ENCODE assay signal across 1 cellular context in genomic region chr2:240832205-240832727, GRCh38.
TF ChIP-seq lines count a peak whose summit lies in the region.

No MANE protein-coding gene starts in this region.

TF ChIP-seq in HepG2, 621 proteins besides CTCF, POLR2A, EP300 and RAD21 (continued from another document and continues in another):
- TF ChIP-seq SP4 (CRISPR knock-in tag; IDR thresholded peaks at IDR 0.05) (peak; percentile 92), ZNF280D (CRISPR knock-in tag; IDR thresholded peaks at IDR 0.05) (no peak), SYNCRIP (IDR thresholded peaks at IDR 0.05; ENCODE audit: insufficient read depth, low read depth, low read length) (no peak), IKZF5 (CRISPR knock-in tag; IDR thresholded peaks at IDR 0.05) (no peak), LBX2 (CRISPR knock-in tag; IDR thresholded peaks at IDR 0.05; ENCODE audit: borderline replicate concordance) (no peak), MED8 (CRISPR knock-in tag; IDR thresholded peaks at IDR 0.05; ENCODE audit: insufficient replicate concordance) (no peak), BCLAF1 (IDR thresholded peaks at IDR 0.05) (no peak), DNMT1 (CRISPR knock-in tag; IDR thresholded peaks at IDR 0.05) (no peak), MEIS2 (CRISPR knock-in tag; IDR thresholded peaks at IDR 0.05) (no peak), CHCHD3 (CRISPR knock-in tag; IDR thresholded peaks at IDR 0.05) (no peak), SALL2 (CRISPR knock-in tag; IDR thresholded peaks at IDR 0.05) (0 out of 2 replicates have a peak, but pooled peaks have one; percentile 32), TP53 (CRISPR knock-in tag; conservative IDR thresholded peaks at IDR 0.05) (no peak), PITX1 (CRISPR knock-in tag; IDR thresholded peaks at IDR 0.05) (no peak), ZFP91 (CRISPR knock-in tag; IDR thresholded peaks at IDR 0.05; ENCODE audit: borderline replicate concordance) (no peak; the same call in 1 of the 2 replicates), ZSCAN29 (CRISPR knock-in tag; conservative IDR thresholded peaks at IDR 0.05) (no peak), CSRNP1 (CRISPR knock-in tag; IDR thresholded peaks at IDR 0.05) (no peak), ZNF546 (CRISPR knock-in tag; conservative IDR thresholded peaks at IDR 0.05) (no peak), U2AF2 (IDR thresholded peaks at IDR 0.05; ENCODE audit: low read depth, low read length) (peak; percentile 99), POLR2AphosphoS5 (IDR thresholded peaks at IDR 0.05; ENCODE audit: low read depth, low read length) (no peak), MTA3 (CRISPR knock-in tag; IDR thresholded peaks at IDR 0.05) (no peak), PLSCR1 (CRISPR knock-in tag; IDR thresholded peaks at IDR 0.05; ENCODE audit: borderline replicate concordance) (no peak), BRCA1 (CRISPR knock-in tag; IDR thresholded peaks at IDR 0.05) (no peak), NR2F1 (CRISPR knock-in tag; IDR thresholded peaks at IDR 0.05) (no peak), ZNF775 (CRISPR knock-in tag; IDR thresholded peaks at IDR 0.05; ENCODE audit: borderline replicate concordance) (no peak), ARNTL (CRISPR knock-in tag; IDR thresholded peaks at IDR 0.05) (no peak), ZSCAN25 (CRISPR knock-in tag; IDR thresholded peaks at IDR 0.05) (no peak), PHF20 (CRISPR knock-in tag; IDR thresholded peaks at IDR 0.05) (no peak), ZNF564 (CRISPR knock-in tag; IDR thresholded peaks at IDR 0.05) (no peak), NCOA1 (CRISPR knock-in tag; IDR thresholded peaks at IDR 0.05) (no peak), ZMAT5 (CRISPR knock-in tag; IDR thresholded peaks at IDR 0.05; ENCODE audit: borderline replicate concordance, low read depth) (no peak), GABPB1 (CRISPR knock-in tag; IDR thresholded peaks at IDR 0.05) (peak; percentile 68; the same call in 1 of the 2 replicates), EEA1 (CRISPR knock-in tag; IDR thresholded peaks at IDR 0.05; ENCODE audit: borderline replicate concordance) (no peak), SAP130 (CRISPR knock-in tag; IDR thresholded peaks at IDR 0.05; ENCODE audit: low read depth) (peak; percentile 44), ZNF577 (CRISPR knock-in tag; IDR thresholded peaks at IDR 0.05; ENCODE audit: borderline replicate concordance, low read depth) (no peak), ZNF275 (CRISPR knock-in tag; IDR thresholded peaks at IDR 0.05; ENCODE audit: borderline replicate concordance) (no peak), ZZZ3 (CRISPR knock-in tag; IDR thresholded peaks at IDR 0.05; ENCODE audit: borderline replicate concordance) (no peak), RFX1 (IDR thresholded peaks at IDR 0.05) (peak; percentile 97), ZNF782 (CRISPR knock-in tag; IDR thresholded peaks at IDR 0.05; ENCODE audit: borderline replicate concordance) (no peak), HBP1 (CRISPR knock-in tag; IDR thresholded peaks at IDR 0.05; ENCODE audit: low read depth) (no peak), IRF2 (CRISPR knock-in tag; IDR thresholded peaks at IDR 0.05) (no peak), MEIS1 (CRISPR knock-in tag; IDR thresholded peaks at IDR 0.05; ENCODE audit: borderline replicate concordance) (no peak), BCL6 (CRISPR knock-in tag; IDR thresholded peaks at IDR 0.05) (no peak), ZFY (CRISPR knock-in tag; IDR thresholded peaks at IDR 0.05) (0 out of 2 replicates have a peak, but pooled peaks have one; percentile 15), ZSCAN12 (CRISPR knock-in tag; IDR thresholded peaks at IDR 0.05) (no peak), ZNF652 (CRISPR knock-in tag; IDR thresholded peaks at IDR 0.05; ENCODE audit: borderline replicate concordance, low read depth) (no peak), MXI1 (IDR thresholded peaks at IDR 0.05; ENCODE audit: borderline replicate concordance, low read depth, low read length) (peak; percentile 97; the same call in 2 of the 3 replicates), ZNF687 (CRISPR knock-in tag; IDR thresholded peaks at IDR 0.05) (peak; percentile 42; the same call in 1 of the 2 replicates), ZNF749 (CRISPR knock-in tag; IDR thresholded peaks at IDR 0.05; ENCODE audit: borderline replicate concordance) (no peak), ZNF20 (CRISPR knock-in tag; IDR thresholded peaks at IDR 0.05) (no peak)
